Comparison of ENCODE assay signal across 9 cellular contexts in genomic region chr11:107929611-107930200, GRCh38. TPM values are rescaled to one million over a fixed set of nuclear protein-coding genes. Genes with fewer than 3 reads are reported as not detected.
DNase-seq lines count a peak whose midpoint lies in the region; ATAC-seq lines count a peak whose summit lies in the region.
"Had no signal": no experiment of that assay in that cellular context is flagged by ENCODE, and none has a peak within 500 bp of the region (broad histone marks: within the 10 kb centered on the region; RNA-seq: fewer than 3 reads in every experiment).

No MANE protein-coding gene starts in this region.

- 36 to 38% methylated on average over 8 to 9 of the region's 10 CpGs for WGBS in mesodermal cell (ENCODE audit: insufficient coverage in 2 of 2), 2 experiments

- no peaks in the 10 kb centered on the region for H3K9me3 ChIP-seq in ES-I3 (ENCODE audit: control insufficient read depth, insufficient read depth, low read length)
- H3K9me3 ChIP-seq in T-helper 17 cell (ENCODE audit: control insufficient read depth, low read length, poor library complexity, severe bottlenecking), result no peaks in the 10 kb centered on the region
- H3K9me3 ChIP-seq in mesodermal cell (ENCODE audit: control insufficient read depth, low read length), result no peaks in the 10 kb centered on the region

- H3K9ac ChIP-seq in ES-I3 (ENCODE audit: low read depth, low read length), result peak overlapping the region; percentile 97

- H3K27me3 Mint-ChIP-seq in T-helper 17 cell, result peaks cover 19% of the 10 kb centered on the region

- ATAC-seq in T-helper 17 cell (peak; percentile 12), HG02623 (IDR thresholded peaks at IDR 0.05; ENCODE audit: unreplicated experiment) (no peak), HG03521 (IDR thresholded peaks at IDR 0.05; ENCODE audit: unreplicated experiment) (no peak), HG02610 (IDR thresholded peaks at IDR 0.05; ENCODE audit: unreplicated experiment) (no peak)

- H3K4me1 Mint-ChIP-seq in T-helper 17 cell, result peaks cover 6% of the 10 kb centered on the region

- no peak overlapping the region for H3K27ac ChIP-seq in mesodermal cell (ENCODE audit: low read depth, low read length, severe bottlenecking)

- no peaks in the 10 kb centered on the region for H3K4me1 ChIP-seq in ES-I3 (ENCODE audit: insufficient read depth, low read length)
- no peaks in the 10 kb centered on the region for H3K4me1 ChIP-seq in mesodermal cell (ENCODE audit: control insufficient read depth, insufficient read depth, low read length, poor library complexity, severe bottlenecking)

- no peaks in the 10 kb centered on the region for H3K36me3 Mint-ChIP-seq in T-helper 17 cell (ENCODE audit: low read depth)

- DNase-seq in CD1c-positive myeloid dendritic cell (ENCODE audit: extremely low spot score), result peak; percentile 95
- no peak for DNase-seq in T-helper 17 cell

- peak overlapping the region; percentile 51 for H3K4me3 ChIP-seq in mesodermal cell (ENCODE audit: extremely low read depth, insufficient read depth, low read length, poor library complexity, severe bottlenecking)

- H3K36me3 ChIP-seq in ES-I3 (ENCODE audit: insufficient read depth, low read length) (no peaks in the 10 kb centered on the region), mesodermal cell (ENCODE audit: control insufficient read depth, insufficient read depth, low read length) (no peaks in the 10 kb centered on the region)

- H3K27ac Mint-ChIP-seq in T-helper 17 cell, result no peak overlapping the region
- H3K27ac Mint-ChIP-seq: stimulated activated naive CD8-positive, alpha-beta T cell treated with anti-CD3 and anti-CD28 coated beads, Interleukin-15, Interleukin-2, amounts not matched to agents 100 ng/mL and 50 ng/mL, for 24 hours had no signal

- H3K4me3 Mint-ChIP-seq in T-helper 17 cell, result peak overlapping the region; percentile 91

RNA-seq across cellular contexts. Expression of gene RAB39A, which starts 1.5 kb away (rescaled TPM):
- total RNA-seq in T-helper 17 cell, result under 1 TPM in 1 of 2 donors, not detected in 1; 0.20 TPM
- 1.4 TPM for polyA plus RNA-seq in mesodermal cell (2013, experiment 1 of 2)
- polyA plus RNA-seq in mesodermal cell (2013, experiment 2 of 2), result 1.1 TPM
- total RNA-seq: osteoblast had no signal
